13 cellular contexts compared by ENCODE assay signal in genomic region chr2:156800065-156800556, GRCh38.
DNase-seq lines count a peak whose midpoint lies in the region; ATAC-seq and TF ChIP-seq lines count a peak whose summit lies in the region.
"Had no signal": no experiment of that assay in that cellular context is flagged by ENCODE, and none has a peak within 500 bp of the region (broad histone marks: within the 10 kb centered on the region; RNA-seq: fewer than 3 reads in every experiment).

No MANE protein-coding gene starts in this region.

- peak overlapping the region; percentile 13 for H3K4me3 Mint-ChIP-seq in neural crest cell

- no peaks in the 10 kb centered on the region for H3K36me3 Mint-ChIP-seq in neural crest cell (ENCODE audit: low read depth)

- H3K4me3 ChIP-seq in GM12865 (ENCODE audit: low read depth, low read length) (no peak overlapping the region), foreskin fibroblast (ENCODE audit: low read depth in 1 of 2, low read length in 2 of 2) (no peak overlapping the region)
- H3K4me3 ChIP-seq: thoracic aorta had no signal

- ATAC-seq in HG02610 (IDR thresholded peaks at IDR 0.05; ENCODE audit: unreplicated experiment) (peak; percentile 77), HG03108 (IDR thresholded peaks at IDR 0.05; ENCODE audit: unreplicated experiment) (no peak)
- ATAC-seq: left cardiac atrium had no signal

- H3K9me3 Mint-ChIP-seq in neural crest cell = no peaks in the 10 kb centered on the region
- H3K9me3 Mint-ChIP-seq: nephron had no signal

- DNase-seq in GM12865 (ENCODE audit: low read depth) (peak; percentile 5), OCI-M1 (lab: John Stamatoyannopoulos, UW) (peak; percentile 9), neural crest cell (ENCODE audit: low read depth, low spot score) (no peak), foreskin fibroblast (no peak), HuH-7.5 (ENCODE audit: low spot score) (no peak), cerebellar nuclear complex (lab: John Stamatoyannopoulos, UW) (no peak)
- DNase-seq: activated T-cell treated with anti-CD3 and anti-CD28 coated beads, Interleukin-2, amount 50 U/mL, for 48 hours; left cardiac atrium; small intestine had no signal

- H3K27ac Mint-ChIP-seq in neural crest cell (ENCODE audit: unreplicated experiment) = no peak overlapping the region

- no peaks in the 10 kb centered on the region for H3K27me3 Mint-ChIP-seq in neural crest cell (ENCODE audit: low read depth)

- H3K4me1 Mint-ChIP-seq in neural crest cell = peaks cover 30% of the 10 kb centered on the region

- no peak for TF ChIP-seq CTCF in GM12865 (IDR thresholded peaks at IDR 0.05; ENCODE audit: insufficient read depth, low read depth, low read length, missing control alignments)
- TF ChIP-seq CTCF in neural crest cell (conservative IDR thresholded peaks at IDR 0.05) = no peak
- no peak for TF ChIP-seq CTCF in foreskin fibroblast (IDR thresholded peaks at IDR 0.05; ENCODE audit: low read depth, low read length)

Comparison
In these comparisons a context has a peak if more than half of its experiments do, and no peak if none do; other contexts are left out.
1. DNase-seq: peak in GM12865 (single experiment) and OCI-M1 (single experiment); none in neural crest cell (single experiment), foreskin fibroblast (0 of 2), HuH-7.5 (single experiment) and cerebellar nuclear complex (0 of 2).